15 cellular contexts compared by ENCODE assay signal in genomic region chr1:29700522-29700921, GRCh38.
DNase-seq lines count a peak whose midpoint lies in the region; ATAC-seq, FAIRE-seq and TF ChIP-seq lines count a peak whose summit lies in the region.
"Had no signal": no experiment of that assay in that cellular context is flagged by ENCODE, and none has a peak within 500 bp of the region (broad histone marks: within the 10 kb centered on the region; RNA-seq: fewer than 3 reads in every experiment).

No MANE protein-coding gene starts in this region.

- ATAC-seq in HG03139 (IDR thresholded peaks at IDR 0.05; ENCODE audit: unreplicated experiment): no peak
- ATAC-seq in HG03108 (IDR thresholded peaks at IDR 0.05; ENCODE audit: unreplicated experiment): no peak
- ATAC-seq: A549, GM12878 had no signal

- TF ChIP-seq CTCF in bronchial epithelial cell (IDR thresholded peaks at IDR 0.05; ENCODE audit: insufficient read depth, low read length, severe bottlenecking): no peak

- H3K27me3 ChIP-seq in bronchial epithelial cell (ENCODE audit: control insufficient read depth, insufficient read depth, low read length): peaks cover 3% of the 10 kb centered on the region
- H3K27me3 ChIP-seq: BE2C had no signal

- DNase-seq in activated effector memory CD4-positive, alpha-beta T cell treated with anti-CD3 and anti-CD28 coated beads, Interleukin-2, amount 50 U/mL, for 16 hours: peak; percentile 12
- DNase-seq in activated effector memory CD4-positive, alpha-beta T cell treated with Interleukin-2 at 50 U/mL for 16 hours: no peak
- DNase-seq in bronchial epithelial cell (ENCODE audit: low read depth) (no peak), mesenteric fat pad (ENCODE audit: low spot score) (peak; percentile 41), activated T-cell treated with anti-CD3 and anti-CD28 coated beads for 4 hours (no peak)
- DNase-seq: BE2C; CD4-positive, alpha-beta memory T cell; DMS79; GM23248 had no signal

- no peak overlapping the region for H3K4me3 ChIP-seq in bronchial epithelial cell (ENCODE audit: low read depth, low read length)
- H3K4me3 ChIP-seq: A549, GM12878, GM23248 had no signal

- H3K36me3 ChIP-seq in bronchial epithelial cell (ENCODE audit: control insufficient read depth, insufficient read depth, low read length): no peaks in the 10 kb centered on the region
- H3K36me3 ChIP-seq: BE2C had no signal

- FAIRE-seq in bronchial epithelial cell (lab: Jason Lieb, UNC): peak; percentile 75
- FAIRE-seq: A549, GM12878, GM18507, H54 had no signal

Comparison
In these comparisons a context has a peak if more than half of its experiments do, and no peak if none do; other contexts are left out.
1. DNase-seq: peak in activated effector memory CD4-positive, alpha-beta T cell treated with anti-CD3 and anti-CD28 coated beads, Interleukin-2, amount 50 U/mL, for 16 hours (single experiment) and mesenteric fat pad (single experiment); none in activated effector memory CD4-positive, alpha-beta T cell treated with Interleukin-2 at 50 U/mL for 16 hours (single experiment), bronchial epithelial cell (single experiment) and activated T-cell treated with anti-CD3 and anti-CD28 coated beads for 4 hours (single experiment).